In the genomic region with DNA sequence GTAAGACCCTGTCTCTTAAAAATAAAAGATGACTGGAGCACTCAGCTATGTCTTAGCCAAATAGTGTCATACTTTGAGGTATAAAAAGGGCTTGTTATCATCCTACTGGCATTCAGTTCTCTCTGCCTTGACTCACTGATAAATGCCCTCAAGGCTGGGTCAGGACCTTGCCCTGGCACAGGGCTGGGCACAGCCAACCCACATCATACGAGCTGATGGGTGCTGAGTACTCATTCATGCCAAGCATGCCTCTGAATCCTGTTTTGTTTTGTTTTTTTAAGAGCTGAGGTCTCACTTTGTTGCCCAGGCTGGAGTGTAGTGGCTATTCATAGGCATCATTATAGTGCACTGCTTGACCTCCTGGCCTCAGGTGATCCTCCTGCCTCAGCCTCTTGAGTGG, we compare ENCODE assay signal across 21 cellular contexts. TPM values are rescaled to one million over a fixed set of nuclear protein-coding genes. Genes with fewer than 3 reads are reported as not detected.
"Had no signal": no experiment of that assay in that cellular context is flagged by ENCODE, and none has a peak within 500 bp of the region (broad histone marks: within the 10 kb centered on the region; RNA-seq: fewer than 3 reads in every experiment).

No MANE protein-coding gene starts in this region.

- H3K4me3 ChIP-seq: thoracic aorta had no signal

- H3K27ac ChIP-seq: thoracic aorta, VCaP had no signal

- H3K36me3 ChIP-seq: thoracic aorta had no signal

- DNase-seq: activated CD4-positive, alpha-beta memory T cell treated with anti-CD3 and anti-CD28 coated beads, Interleukin-2, amount 10 ng/mL, durations not matched to agents 7 days and 5 days; activated CD4-positive, alpha-beta T cell treated with anti-CD3 and anti-CD28 coated beads, Interleukin-2, amount 10 ng/mL, durations not matched to agents 24 days and 14 days; activated effector memory CD4-positive, alpha-beta T cell treated with anti-CD3 and anti-CD28 coated beads, Interleukin-2, amount 50 U/mL, for 16 hours; activated naive CD4-positive, alpha-beta T cell treated with anti-CD3 and anti-CD28 coated beads, Interleukin-2, amount 10 ng/mL, durations not matched to agents 7 days and 5 days; activated T-cell treated with anti-CD3 and anti-CD28 coated beads, Interleukin-2, amount 50 U/mL, for 72 hours; caudate nucleus; effector CD4-positive, alpha-beta T cell; erythroblast; hypothalamus; left ventricle myocardium superior; nephron progenitor cell; stimulated activated CD4-positive, alpha-beta T cell treated with anti-CD3 and anti-CD28 coated beads, Interleukin-2, amount 100 ng/mL, for 48 hours; stimulated activated CD8-positive, alpha-beta memory T cell treated with anti-CD3 and anti-CD28 coated beads, Interleukin-4, amount 100 ng/mL, for 48 hours; stimulated activated naive CD4-positive, alpha-beta T cell; T-helper 17 cell had no signal

- ATAC-seq: activated CD4-positive, CD25-positive, alpha-beta regulatory T cell treated with anti-CD3 and anti-CD28 coated beads, Interleukin-2, amount 50 U/mL, for 24 hours; activated T-cell treated with anti-CD3 and anti-CD28 coated beads, Interleukin-2, amount 50 U/mL, for 72 hours; left ventricle myocardium superior; sciatic nerve; T-helper 17 cell had no signal

- H3K9me3 ChIP-seq: thoracic aorta had no signal

RNA-seq across cellular contexts. Expression of a gene that starts 1.9 kb away (rescaled TPM):
- total RNA-seq: activated CD4-positive, alpha-beta memory T cell treated with anti-CD3 and anti-CD28 coated beads, Interleukin-2, amount 10 ng/mL, durations not matched to agents 7 days and 5 days; activated CD4-positive, alpha-beta T cell treated with anti-CD3 and anti-CD28 coated beads, Interleukin-2, amount 10 ng/mL, durations not matched to agents 24 days and 14 days; activated T-cell treated with anti-CD3 and anti-CD28 coated beads, Interleukin-2, amount 50 U/mL, for 72 hours; aorta; fibroblast of lung; left ventricle myocardium superior; sciatic nerve; T-helper 17 cell; thoracic aorta had no signal
- polyA plus RNA-seq: aorta, fibroblast of lung had no signal

RNA-seq across cellular contexts. Expression of a gene that starts 58.1 kb away (rescaled TPM):
- total RNA-seq: activated T-cell treated with anti-CD3 and anti-CD28 coated beads, Interleukin-2, amount 50 U/mL, for 72 hours had no signal
